Comparison of ENCODE assay signal across 8 cellular contexts in genomic region chr12:54723653-54724256, GRCh38.
DNase-seq lines count a peak whose midpoint lies in the region; ATAC-seq and TF ChIP-seq lines count a peak whose summit lies in the region.

No MANE protein-coding gene starts in this region.

- peak; percentile 82 for TF ChIP-seq CTCF in VCaP (conservative IDR thresholded peaks at IDR 0.05)

- peak; percentile 19 for DNase-seq in stimulated activated CD4-positive, alpha-beta T cell treated with anti-CD3 and anti-CD28 coated beads, Interleukin-1b, Interleukin-23, amount 100 ng/mL, for 48 hours
- DNase-seq in stimulated activated CD4-positive, alpha-beta T cell treated with anti-CD3 and anti-CD28 coated beads, Interleukin-12 subunit alpha, Interleukin-12 subunit beta, amount 100 ng/mL, for 4 hours, result no peak
- peak; percentile 8 for DNase-seq in inferior parietal cortex (ENCODE audit: extremely low spot score)
- DNase-seq in NCI-H446 treated with DMSO at 0.1 percent for 48 hours (lab: John Stamatoyannopoulos, UW), result no peak

- no peak overlapping the region for H3K27ac ChIP-seq in VCaP

- peak; percentile 64 for ATAC-seq in HG03342 (IDR thresholded peaks at IDR 0.05; ENCODE audit: unreplicated experiment)
- ATAC-seq in HG02571 (IDR thresholded peaks at IDR 0.05; ENCODE audit: unreplicated experiment), result no peak
- ATAC-seq in esophagus mucosa, result no peak

Comparison
In these comparisons a context has a peak if more than half of its experiments do, and no peak if none do; other contexts are left out.
1. DNase-seq: peak in stimulated activated CD4-positive, alpha-beta T cell treated with anti-CD3 and anti-CD28 coated beads, Interleukin-1b, Interleukin-23, amount 100 ng/mL, for 48 hours (single experiment) and inferior parietal cortex (single experiment); none in stimulated activated CD4-positive, alpha-beta T cell treated with anti-CD3 and anti-CD28 coated beads, Interleukin-12 subunit alpha, Interleukin-12 subunit beta, amount 100 ng/mL, for 4 hours (single experiment) and NCI-H446 treated with DMSO at 0.1 percent for 48 hours (single experiment).